ENCODE assay signal across 8 cellular contexts in the genomic region with DNA sequence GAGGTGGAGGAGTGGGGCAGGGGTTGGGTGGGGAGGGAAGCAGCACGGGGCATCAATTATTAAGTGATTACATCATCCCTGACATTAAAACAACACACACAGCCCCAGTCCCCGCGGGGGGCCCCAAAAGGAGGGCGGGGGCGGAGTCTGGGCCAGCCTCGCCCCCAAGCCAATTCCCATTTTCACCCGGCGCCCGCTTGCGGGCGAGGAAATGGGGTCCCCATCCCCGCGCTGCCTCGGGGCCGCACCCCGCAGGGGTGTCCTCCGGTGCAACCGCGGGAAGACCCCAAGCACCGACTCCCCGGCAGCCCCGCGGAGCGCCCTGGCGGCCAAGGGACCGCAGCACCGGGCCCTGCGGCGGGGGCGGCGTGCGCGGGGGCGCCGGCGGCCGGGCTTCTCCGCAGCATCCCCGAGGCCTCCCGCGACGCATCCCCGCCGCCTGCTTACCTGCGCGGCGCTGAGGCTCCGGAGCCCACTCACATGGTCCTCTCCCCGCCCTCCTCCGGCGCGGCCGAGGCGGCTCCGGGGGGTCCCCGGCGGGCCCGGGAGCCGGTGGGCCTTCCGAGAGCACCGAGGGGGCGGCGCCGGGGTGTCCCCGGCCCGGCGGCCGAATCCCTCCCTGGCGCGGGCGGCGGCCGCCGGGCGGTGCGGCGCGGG. TPM values are rescaled to one million over a fixed set of nuclear protein-coding genes. Genes with fewer than 3 reads are reported as not detected.
DNase-seq lines count a peak whose midpoint lies in the region; ATAC-seq and TF ChIP-seq lines count a peak whose summit lies in the region.

No MANE protein-coding gene starts in this region.

- DNase-seq in C1 segment of cervical spinal cord (lab: John Stamatoyannopoulos, UW), result peak in 8 of 14 donors; percentile 51 to 76 (median 60)
- DNase-seq in activated CD4-positive, CD25-positive, alpha-beta regulatory T cell treated with anti-CD3 and anti-CD28 coated beads, Interleukin-2, amount 50 U/mL, for 72 hours, result peak; percentile 59
- peak; percentile 45 for DNase-seq in choroid plexus epithelial cell (ENCODE audit: low read depth)
- peak in 1 of 2 donors; percentile 93 for DNase-seq in lower leg skin (ENCODE audit: low spot score in 2 of 2)
- peak; percentile 41 to 59 (median 51) for DNase-seq in stimulated activated CD4-positive, alpha-beta T cell treated with anti-CD3 and anti-CD28 coated beads, TNF-alpha, amount 100 ng/mL, for 24 hours (ENCODE audit: low read depth in 3 of 3)
- no peak for DNase-seq in RPMI8226

- no peaks in the 10 kb centered on the region for H3K36me3 ChIP-seq in HUES6 (ENCODE audit: control insufficient read depth, insufficient read depth, low read length)

- 0 to 2% methylated on average over 7 to 33 of the region's 78 CpGs for WGBS in lower leg skin, 2 donors

- peak overlapping the region; percentile 57 for H3K9ac ChIP-seq in HUES6 (ENCODE audit: low read length)

- no peaks in the 10 kb centered on the region for H3K9me3 ChIP-seq in HUES6 (ENCODE audit: control insufficient read depth, insufficient read depth, low read depth, low read length)

- TF ChIP-seq CTCF in choroid plexus epithelial cell (conservative IDR thresholded peaks at IDR 0.05; ENCODE audit: low read depth, low read length), result no peak
- no peak for TF ChIP-seq CTCF in lower leg skin (IDR thresholded peaks at IDR 0.05)

- H3K4me3 ChIP-seq in HUES6 (ENCODE audit: low read depth, low read length), result peak overlapping the region; percentile 81
- H3K4me3 ChIP-seq in choroid plexus epithelial cell (ENCODE audit: low read depth, low read length), result peak overlapping the region; percentile 75
- peak overlapping the region; percentile 66 for H3K4me3 ChIP-seq in lower leg skin (ENCODE audit: low read depth, poor library complexity, severe bottlenecking)

- no peak overlapping the region for H3K27ac ChIP-seq in HUES6 (ENCODE audit: low read depth, low read length)

- intact Hi-C loops in lower leg skin (cut with DNase I; ENCODE audit: low total_unique reads), result no loop called here

- peaks cover 34% of the 10 kb centered on the region for H3K4me1 ChIP-seq in HUES6 (ENCODE audit: control insufficient read depth, insufficient read depth, low read length)

- peak; percentile 22 for ATAC-seq in GM21381 (IDR thresholded peaks at IDR 0.05; ENCODE audit: unreplicated experiment)

- peaks cover 9% of the 10 kb centered on the region; the same call in 1 of the 2 replicates for H3K27me3 ChIP-seq in HUES6 (ENCODE audit: control insufficient read depth, insufficient read depth, low read length)

- peak in 1 of 2 donors; percentile 14 for TF ChIP-seq POLR2A in lower leg skin (IDR thresholded peaks at IDR 0.05)

RNA-seq across cellular contexts. Expression of gene FYN, which starts 0.6 kb away (rescaled TPM):
- 10 to 100 TPM; 56.3 to 96.4 (median 81.8) TPM for total RNA-seq in lower leg skin
